ENCODE assay signal across 14 cellular contexts in genomic region chr2:100941646-100942240, GRCh38.
DNase-seq lines count a peak whose midpoint lies in the region; ATAC-seq and TF ChIP-seq lines count a peak whose summit lies in the region.
"Had no signal": no experiment of that assay in that cellular context is flagged by ENCODE, and none has a peak within 500 bp of the region (broad histone marks: within the 10 kb centered on the region; RNA-seq: fewer than 3 reads in every experiment).

No MANE protein-coding gene starts in this region.

- ATAC-seq in effector memory CD8-positive, alpha-beta T cell (replicated peaks), result no peak
- peak in 3 of 4 donors; percentile 47 to 67 (median 54) for ATAC-seq in psoas muscle
- no peak for ATAC-seq in GM21737 (IDR thresholded peaks at IDR 0.05; ENCODE audit: unreplicated experiment)
- ATAC-seq in GM18870 (IDR thresholded peaks at IDR 0.05; ENCODE audit: unreplicated experiment), result no peak
- ATAC-seq: GM12878 had no signal

- peaks cover 0 to 10% of the 10 kb centered on the region in 2 donors for H3K36me3 ChIP-seq in psoas muscle (ENCODE audit: insufficient read depth in 1 of 2, low read depth in 1 of 2)
- no peaks in the 10 kb centered on the region for H3K36me3 ChIP-seq in ovary

- no peaks in the 10 kb centered on the region for H3K9me3 Mint-ChIP-seq in activated T-cell treated with anti-CD3 and anti-CD28 coated beads, Interleukin-2, amount 50 U/mL, for 24 hours
- no peaks in the 10 kb centered on the region for H3K9me3 Mint-ChIP-seq in effector memory CD8-positive, alpha-beta T cell

- H3K27me3 Mint-ChIP-seq in activated T-cell treated with anti-CD3 and anti-CD28 coated beads, Interleukin-2, amount 50 U/mL, for 24 hours, result no peaks in the 10 kb centered on the region
- H3K27me3 Mint-ChIP-seq in effector memory CD8-positive, alpha-beta T cell, result peaks cover 22 to 38% of the 10 kb centered on the region in 2 donors

- no peak for TF ChIP-seq EP300 in ovary (IDR thresholded peaks at IDR 0.05)

- H3K4me3 Mint-ChIP-seq in activated T-cell treated with anti-CD3 and anti-CD28 coated beads, Interleukin-2, amount 50 U/mL, for 24 hours, result peak overlapping the region; percentile 32
- H3K4me3 Mint-ChIP-seq in effector memory CD8-positive, alpha-beta T cell, result peak overlapping the region; percentile 46 to 69

- no peak for DNase-seq in activated T-cell treated with anti-CD3 and anti-CD28 coated beads, Interleukin-2, amount 50 U/mL, for 24 hours
- no peak for DNase-seq in activated T-cell treated with anti-CD3 and anti-CD28 coated beads, Interleukin-2, amount 50 U/mL, for 1 hour
- no peak for DNase-seq in RWPE1 (ENCODE audit: low spot score)
- no peak for DNase-seq in effector memory CD8-positive, alpha-beta T cell
- DNase-seq in psoas muscle, result no peak
- DNase-seq in ovary, result no peak
- DNase-seq: ACHN; DMS153; NCI-H1092; posterior cingulate gyrus; stimulated activated CD8-positive, alpha-beta memory T cell treated with anti-CD3 and anti-CD28 coated beads, Interleukin-4, amount 100 ng/mL, for 48 hours had no signal

- POLR2A ChIA-PET in RWPE1 (lab: Yijun Ruan, JAX; ENCODE audit: low non-redundant PET), result no interaction called here

- H3K36me3 Mint-ChIP-seq in activated T-cell treated with anti-CD3 and anti-CD28 coated beads, Interleukin-2, amount 50 U/mL, for 24 hours (ENCODE audit: low read depth), result peaks cover 2% of the 10 kb centered on the region
- no peaks in the 10 kb centered on the region for H3K36me3 Mint-ChIP-seq in effector memory CD8-positive, alpha-beta T cell (ENCODE audit: insufficient read depth)

- WGBS in psoas muscle, 3 donors, result 53 to 77% (median 59%) methylated on average over 10 of the region's 10 CpGs
- WGBS in ovary, 3 donors, result 74 to 78% (median 77%) methylated on average over 10 of the region's 10 CpGs

- TF ChIP-seq POLR2A in ovary (IDR thresholded peaks at IDR 0.05), result no peak

- CTCF ChIA-PET in RWPE1 (lab: Yijun Ruan, JAX), result no interaction called here

- intact Hi-C loops in psoas muscle (cut with DNase I) (no loop called here), ovary (cut with DNase I) (no loop called here)

- TF ChIP-seq CTCF in RWPE1 (conservative IDR thresholded peaks at IDR 0.05; ENCODE audit: low read depth) (no peak), psoas muscle (IDR thresholded peaks at IDR 0.05) (no peak), ovary (IDR thresholded peaks at IDR 0.05) (no peak)

- H3K9me3 ChIP-seq in psoas muscle, result no peaks in the 10 kb centered on the region
- no peaks in the 10 kb centered on the region for H3K9me3 ChIP-seq in ovary

- H3K27ac ChIP-seq in RWPE1 (peak overlapping the region; percentile 20; the same call in 1 of the 2 replicates), psoas muscle (no peak overlapping the region), ovary (no peak overlapping the region)

- H3K4me3 ChIP-seq in psoas muscle (no peak overlapping the region), ovary (no peak overlapping the region)
- H3K4me3 ChIP-seq: GM12878 had no signal

- H3K4me1 ChIP-seq in psoas muscle (peaks cover 3% of the 10 kb centered on the region), ovary (ENCODE audit: insufficient read depth) (no peaks in the 10 kb centered on the region)

- peak overlapping the region; percentile 89 for H3K27ac Mint-ChIP-seq in activated T-cell treated with anti-CD3 and anti-CD28 coated beads, Interleukin-2, amount 50 U/mL, for 24 hours
- H3K27ac Mint-ChIP-seq in effector memory CD8-positive, alpha-beta T cell, result peak overlapping the region in 1 of 2 donors; percentile 32

- peaks cover 27% of the 10 kb centered on the region for H3K4me1 Mint-ChIP-seq in activated T-cell treated with anti-CD3 and anti-CD28 coated beads, Interleukin-2, amount 50 U/mL, for 24 hours (ENCODE audit: low read depth)
- peaks cover 8 to 13% of the 10 kb centered on the region in 2 donors for H3K4me1 Mint-ChIP-seq in effector memory CD8-positive, alpha-beta T cell (ENCODE audit: low read depth in 2 of 2)

- H3K27me3 ChIP-seq in psoas muscle (ENCODE audit: insufficient read depth in 3 of 3, low read length in 2 of 3), result no peaks in the 10 kb centered on the region
- no peaks in the 10 kb centered on the region for H3K27me3 ChIP-seq in ovary

Comparison
In these comparisons a context has a peak if more than half of its experiments do, and no peak if none do; other contexts are left out.
1. ATAC-seq: peak in psoas muscle (3 of 4); none in effector memory CD8-positive, alpha-beta T cell (single experiment), GM21737 (single experiment) and GM18870 (single experiment).